1 cellular context compared by ENCODE assay signal in genomic region chr19:18612772-18613588, GRCh38.
A peak's percentile ranks its signal among the peaks of the same experiment; 100 is the strongest.
TF ChIP-seq lines count a peak whose summit lies in the region.

TMEM59L (plus strand) TSS chr19:18612870; CDS start chr19:18612959, 89 bp downstream.

TF ChIP-seq in K562, 482 proteins besides CTCF, POLR2A, EP300 and RAD21 (continued from another document):
- TF ChIP-seq, protein P1, sequence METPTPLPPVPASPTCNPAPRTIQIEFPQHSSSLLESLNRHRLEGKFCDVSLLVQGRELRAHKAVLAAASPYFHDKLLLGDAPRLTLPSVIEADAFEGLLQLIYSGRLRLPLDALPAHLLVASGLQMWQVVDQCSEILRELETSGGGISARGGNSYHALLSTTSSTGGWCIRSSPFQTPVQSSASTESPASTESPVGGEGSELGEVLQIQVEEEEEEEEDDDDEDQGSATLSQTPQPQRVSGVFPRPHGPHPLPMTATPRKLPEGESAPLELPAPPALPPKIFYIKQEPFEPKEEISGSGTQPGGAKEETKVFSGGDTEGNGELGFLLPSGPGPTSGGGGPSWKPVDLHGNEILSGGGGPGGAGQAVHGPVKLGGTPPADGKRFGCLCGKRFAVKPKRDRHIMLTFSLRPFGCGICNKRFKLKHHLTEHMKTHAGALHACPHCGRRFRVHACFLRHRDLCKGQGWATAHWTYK (CRISPR knock-in tag; IDR thresholded peaks at IDR 0.05) = no peak
- TF ChIP-seq ATF7 (IDR thresholded peaks at IDR 0.05) = peak; percentile 39; the same call in 1 of the 2 replicates
- peak; percentile 48; the same call in 1 of the 2 replicates for TF ChIP-seq ATF3 (IDR thresholded peaks at IDR 0.05)
- TF ChIP-seq ATF3 (CRISPR knock-in tag; conservative IDR thresholded peaks at IDR 0.05) = no peak
- TF ChIP-seq, protein P2, sequence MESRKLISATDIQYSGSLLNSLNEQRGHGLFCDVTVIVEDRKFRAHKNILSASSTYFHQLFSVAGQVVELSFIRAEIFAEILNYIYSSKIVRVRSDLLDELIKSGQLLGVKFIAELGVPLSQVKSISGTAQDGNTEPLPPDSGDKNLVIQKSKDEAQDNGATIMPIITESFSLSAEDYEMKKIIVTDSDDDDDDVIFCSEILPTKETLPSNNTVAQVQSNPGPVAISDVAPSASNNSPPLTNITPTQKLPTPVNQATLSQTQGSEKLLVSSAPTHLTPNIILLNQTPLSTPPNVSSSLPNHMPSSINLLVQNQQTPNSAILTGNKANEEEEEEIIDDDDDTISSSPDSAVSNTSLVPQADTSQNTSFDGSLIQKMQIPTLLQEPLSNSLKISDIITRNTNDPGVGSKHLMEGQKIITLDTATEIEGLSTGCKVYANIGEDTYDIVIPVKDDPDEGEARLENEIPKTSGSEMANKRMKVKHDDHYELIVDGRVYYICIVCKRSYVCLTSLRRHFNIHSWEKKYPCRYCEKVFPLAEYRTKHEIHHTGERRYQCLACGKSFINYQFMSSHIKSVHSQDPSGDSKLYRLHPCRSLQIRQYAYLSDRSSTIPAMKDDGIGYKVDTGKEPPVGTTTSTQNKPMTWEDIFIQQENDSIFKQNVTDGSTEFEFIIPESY (CRISPR knock-in tag; IDR thresholded peaks at IDR 0.05) = no peak
- TF ChIP-seq POLR2AphosphoS2 (IDR thresholded peaks at IDR 0.05; ENCODE audit: low read length) = no peak
- TF ChIP-seq ATF1 (CRISPR knock-in tag; IDR thresholded peaks at IDR 0.05) = no peak
- peak; percentile 42; the same call in 1 of the 2 replicates for TF ChIP-seq ATF1 (tag; IDR thresholded peaks at IDR 0.05)
- TF ChIP-seq HMG20B (CRISPR knock-in tag; IDR thresholded peaks at IDR 0.05) = no peak
- no peak for TF ChIP-seq ZNF197 (CRISPR knock-in tag; IDR thresholded peaks at IDR 0.05; ENCODE audit: low read depth)
- TF ChIP-seq CREM (IDR thresholded peaks at IDR 0.05; ENCODE audit: low read depth) = peak; percentile 57; the same call in 1 of the 2 replicates
TF ChIP-seq in K562: peak in this region for 5.
